8 cellular contexts compared by ENCODE assay signal in the genomic region with DNA sequence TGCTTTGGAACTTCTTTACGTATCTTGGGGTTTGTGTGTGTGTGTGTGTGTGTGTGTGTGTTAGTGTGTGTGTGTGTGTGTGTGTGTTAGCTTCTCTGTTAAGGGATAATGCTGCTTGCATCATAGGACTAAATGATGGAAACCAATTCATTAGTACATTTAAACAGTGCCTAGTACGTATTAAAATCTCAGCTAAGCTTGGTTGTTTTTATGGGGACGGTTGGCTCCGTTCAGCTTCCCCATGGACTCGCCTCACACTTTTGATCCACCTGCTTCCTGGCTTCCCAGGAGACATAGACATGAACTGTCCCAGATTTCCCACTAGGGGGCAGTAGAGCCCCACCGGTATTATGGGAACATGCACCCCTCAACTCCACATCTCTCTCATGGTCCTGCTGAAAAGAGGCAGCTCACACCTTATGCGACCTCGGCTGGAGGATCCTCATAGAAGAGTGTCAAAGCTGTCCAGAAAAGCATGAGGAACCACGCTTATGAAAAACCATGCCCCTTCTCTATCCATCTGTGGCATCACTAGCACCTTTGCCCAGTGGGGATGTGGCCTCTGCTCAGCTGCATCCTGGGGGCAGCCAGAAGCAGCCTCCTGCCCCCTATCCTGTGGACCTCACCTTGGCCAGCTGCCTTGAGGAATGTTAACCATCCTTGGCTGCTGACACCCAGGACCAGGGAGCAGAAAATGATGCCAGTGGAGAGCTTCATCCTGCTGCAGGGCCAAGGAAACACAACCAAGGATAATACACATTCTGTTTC. TPM values are rescaled to one million over a fixed set of nuclear protein-coding genes. Genes with fewer than 3 reads are reported as not detected.
DNase-seq lines count a peak whose midpoint lies in the region; ATAC-seq and TF ChIP-seq lines count a peak whose summit lies in the region.

No MANE protein-coding gene starts in this region.

- DNase-seq in AG04449 (ENCODE audit: low read depth, low spot score) (no peak), NCI-H2196 treated with DMSO at 0.1 percent for 48 hours (lab: John Stamatoyannopoulos, UW; ENCODE audit: unreplicated experiment) (peak; percentile 72), left lobe of liver (ENCODE audit: low spot score) (peak; percentile 63)
- DNase-seq in activated CD4-positive, CD25-positive, alpha-beta regulatory T cell (lab: John Stamatoyannopoulos, UW) = peak; percentile 19 to 39 (median 34)
- peak; percentile 58 for DNase-seq in central memory CD4-positive, alpha-beta T cell
- peak; percentile 46 to 55 for DNase-seq in stimulated activated CD4-positive, alpha-beta T cell treated with anti-CD3 and anti-CD28 coated beads, Interleukin-4, amount 100 ng/mL, for 48 hours (ENCODE audit: low read depth in 2 of 2)

- CTCF ChIA-PET in AG04449 (lab: Yijun Ruan, JAX) = interaction anchor here (0.7 to 4.0 kb wide), 33 partner anchors 11 to 687 kb away, joined by 3 to 50 read pairs (median 4); partner anchors contain the start of gene SAAL1

- H3K4me3 ChIP-seq in AG04449 (ENCODE audit: low read depth, low read length) = no peak overlapping the region

- peak; percentile 83 for TF ChIP-seq CTCF in AG04449 (IDR thresholded peaks at IDR 0.05; ENCODE audit: insufficient read depth, low read length, missing control alignments)

- POLR2A ChIA-PET in AG04449 (lab: Yijun Ruan, JAX) = interaction anchor here (1.2 kb wide), 1 partner anchor 10 kb away, joined by 3 read pairs; the partner anchor contains the start of gene SAAL1

- ATAC-seq in GM18511 (IDR thresholded peaks at IDR 0.05; ENCODE audit: unreplicated experiment) (peak; percentile 80), HG03139 (IDR thresholded peaks at IDR 0.05; ENCODE audit: unreplicated experiment) (peak; percentile 77), left lobe of liver (peak; percentile 99)

RNA-seq across cellular contexts. Expression of gene SAAL1, which starts 9.7 kb away (rescaled TPM):
- total RNA-seq in left lobe of liver = 3.7 TPM

RNA-seq across cellular contexts. Expression of gene MRGPRX3, which starts 16.8 kb away (rescaled TPM):
- not detected for total RNA-seq in left lobe of liver

RNA-seq across cellular contexts. Expression of gene MRGPRX4, which starts 57.1 kb away (rescaled TPM):
- not detected for total RNA-seq in left lobe of liver
